8 cellular contexts compared by ENCODE assay signal in genomic region chr14:34043627-34044372, GRCh38.
A peak's percentile ranks its signal among the peaks of the same experiment; 100 is the strongest.
DNase-seq lines count a peak whose midpoint lies in the region; ATAC-seq and TF ChIP-seq lines count a peak whose summit lies in the region.

No MANE protein-coding gene starts in this region.

- intact Hi-C loops in stomach (cut with DNase I; ENCODE audit: low total_unique reads) (no loop called here), tibial artery (cut with DNase I; ENCODE audit: low total_unique reads) (no loop called here)

- H3K27me3 Mint-ChIP-seq in CD8-positive, alpha-beta memory T cell: peaks cover 0 to 3% of the 10 kb centered on the region in 2 donors

- H3K4me3 ChIP-seq in CD8-positive, alpha-beta memory T cell (ENCODE audit: low read length): no peak overlapping the region
- H3K4me3 ChIP-seq in stomach: no peak overlapping the region
- no peak overlapping the region for H3K4me3 ChIP-seq in tibial artery

- peaks cover 0 to 5% (median 0%) of the 10 kb centered on the region in 5 donors for H3K9me3 Mint-ChIP-seq in CD8-positive, alpha-beta memory T cell

- peak overlapping the region in 7 of 8 donors; percentile 15 to 73 (median 58) for H3K27ac Mint-ChIP-seq in CD8-positive, alpha-beta memory T cell

- H3K4me3 Mint-ChIP-seq in CD8-positive, alpha-beta memory T cell: peak overlapping the region in 6 of 7 donors; percentile 22 to 73 (median 55)

- no peak for TF ChIP-seq EP300 in stomach (IDR thresholded peaks at IDR 0.05)

- no peaks in the 10 kb centered on the region for H3K36me3 Mint-ChIP-seq in CD8-positive, alpha-beta memory T cell

- POLR2A ChIA-PET in CD8-positive, alpha-beta memory T cell (lab: Charles Lee): interaction anchor here (0.5 kb wide), 1 partner anchor 49 kb away, joined by 10 read pairs; no protein-coding TSS in a partner anchor

- CTCF ChIA-PET in CD8-positive, alpha-beta memory T cell (lab: Charles Lee): interaction anchor here (1.6 kb wide), 1 partner anchor 9 kb away, joined by 4 read pairs; no protein-coding TSS in a partner anchor

- H3K27ac ChIP-seq in CD8-positive, alpha-beta memory T cell (ENCODE audit: low read depth, low read length): peak overlapping the region; percentile 56
- H3K27ac ChIP-seq in stomach (peak overlapping the region in 1 of 5 donors; percentile 45), tibial artery (no peak overlapping the region)

- H3K4me1 ChIP-seq in CD8-positive, alpha-beta memory T cell (ENCODE audit: insufficient read depth, low read length): peaks cover 37% of the 10 kb centered on the region
- peaks cover 0 to 3% (median 0%) of the 10 kb centered on the region in 4 donors for H3K4me1 ChIP-seq in stomach
- no peaks in the 10 kb centered on the region for H3K4me1 ChIP-seq in tibial artery

- H3K27me3 ChIP-seq in CD8-positive, alpha-beta memory T cell (ENCODE audit: insufficient read depth, low read length, poor library complexity, severe bottlenecking): no peaks in the 10 kb centered on the region
- H3K27me3 ChIP-seq in stomach (no peaks in the 10 kb centered on the region), tibial artery (no peaks in the 10 kb centered on the region)

- peaks cover 31 to 64% (median 36%) of the 10 kb centered on the region in 3 donors for H3K4me1 Mint-ChIP-seq in CD8-positive, alpha-beta memory T cell

- no peaks in the 10 kb centered on the region for H3K36me3 ChIP-seq in CD8-positive, alpha-beta memory T cell (ENCODE audit: insufficient read depth, low read length)
- no peaks in the 10 kb centered on the region for H3K36me3 ChIP-seq in stomach
- no peaks in the 10 kb centered on the region for H3K36me3 ChIP-seq in tibial artery

- TF ChIP-seq CTCF in stomach (IDR thresholded peaks at IDR 0.05) (no peak), tibial artery (IDR thresholded peaks at IDR 0.05) (no peak)

- no peak for TF ChIP-seq POLR2A in stomach (IDR thresholded peaks at IDR 0.05)

- DNase-seq in CD8-positive, alpha-beta memory T cell: peak; percentile 8 to 69 (median 40)
- DNase-seq in HPDE6-E6E7 (ENCODE audit: extremely low spot score): peak; percentile 85
- peak; percentile 38 for DNase-seq in activated T-cell treated with anti-CD3 and anti-CD28 coated beads, Interleukin-2, amount 50 U/mL, for 1 hour
- peak; percentile 91 for DNase-seq in myocyte (ENCODE audit: low read depth)
- DNase-seq in stomach: no peak
- DNase-seq in foreskin melanocyte: no peak
- DNase-seq in tibial artery: no peak

- WGBS in stomach, 5 donors: 41 to 55% (median 45%) methylated on average over 4 of the region's 4 CpGs

- ATAC-seq in GM21447 (IDR thresholded peaks at IDR 0.05; ENCODE audit: unreplicated experiment): peak; percentile 94

- H3K9me3 ChIP-seq in CD8-positive, alpha-beta memory T cell (ENCODE audit: low read length): no peaks in the 10 kb centered on the region
- H3K9me3 ChIP-seq in stomach (no peaks in the 10 kb centered on the region), tibial artery (no peaks in the 10 kb centered on the region)

Comparison
In these comparisons a context has a peak if more than half of its experiments do, and no peak if none do; other contexts are left out.
1. DNase-seq: peak in CD8-positive, alpha-beta memory T cell (5 of 5), HPDE6-E6E7 (single experiment), activated T-cell treated with anti-CD3 and anti-CD28 coated beads, Interleukin-2, amount 50 U/mL, for 1 hour (single experiment) and myocyte (single experiment); none in stomach (single experiment), foreskin melanocyte (single experiment) and tibial artery (0 of 2).